12 cellular contexts compared by ENCODE assay signal in the genomic region with DNA sequence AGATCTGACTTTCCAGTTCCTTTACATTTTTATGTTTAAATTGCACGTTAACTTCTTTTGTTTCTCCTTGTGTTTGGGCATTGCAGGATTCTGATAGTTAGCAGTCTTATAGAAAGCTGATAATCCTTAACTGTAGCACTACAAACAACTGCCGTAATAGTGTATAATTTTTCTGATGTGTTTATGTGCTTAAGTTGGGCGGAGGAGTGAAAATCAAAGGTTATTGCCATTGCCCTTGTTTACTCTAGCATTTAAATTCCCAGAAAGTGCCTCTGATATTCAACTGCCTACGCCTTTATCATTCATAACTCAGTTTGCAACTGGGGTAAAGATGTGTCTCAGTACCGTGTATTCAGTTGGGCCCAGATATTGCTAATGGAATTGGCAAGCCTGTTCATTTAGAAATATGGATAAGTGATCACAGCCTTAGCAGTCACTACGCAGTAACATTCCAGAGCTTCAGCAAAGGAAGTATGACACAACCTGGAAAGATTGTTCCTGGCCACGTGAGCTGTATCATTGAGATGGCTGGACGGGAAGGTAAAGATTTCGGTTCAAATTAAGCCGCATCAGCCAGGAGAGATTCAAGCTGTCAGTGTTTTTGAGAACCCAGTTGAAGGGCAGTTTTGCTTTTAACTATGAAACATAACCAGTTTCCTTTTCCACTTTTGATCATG. TPM values are rescaled to one million over a fixed set of nuclear protein-coding genes. Genes with fewer than 3 reads are reported as not detected.
DNase-seq lines count a peak whose midpoint lies in the region; ATAC-seq, FAIRE-seq and TF ChIP-seq lines count a peak whose summit lies in the region.
"Had no signal": no experiment of that assay in that cellular context is flagged by ENCODE, and none has a peak within 500 bp of the region (broad histone marks: within the 10 kb centered on the region; RNA-seq: fewer than 3 reads in every experiment).

No MANE protein-coding gene starts in this region.

- H3K27me3 ChIP-seq in BLaER1 (no peaks in the 10 kb centered on the region), RWPE2 (ENCODE audit: insufficient read depth, poor library complexity, severe bottlenecking) (no peaks in the 10 kb centered on the region), endothelial cell of umbilical vein (ENCODE audit: control insufficient read depth in 2 of 2, insufficient read depth in 2 of 2, low read length in 2 of 2) (no peaks in the 10 kb centered on the region)
- H3K27me3 ChIP-seq: uterus had no signal

- FAIRE-seq in endothelial cell of umbilical vein (lab: Jason Lieb, UNC): peak; percentile 85

- H3K4me1 Mint-ChIP-seq in nephron: peaks cover 11% of the 10 kb centered on the region

- POLR2A ChIA-PET in endothelial cell of umbilical vein (lab: Charles Lee): interaction anchor here (0.6 kb wide), 1 partner anchor 145 kb away, joined by 9 read pairs; no protein-coding TSS in a partner anchor

- no peak for TF ChIP-seq CTCF in RWPE2 (IDR thresholded peaks at IDR 0.05; ENCODE audit: poor library complexity, severe bottlenecking)
- TF ChIP-seq CTCF in endothelial cell of umbilical vein (IDR thresholded peaks at IDR 0.05; ENCODE audit: extremely low read depth in 1 of 2, insufficient read depth in 1 of 2, low read depth in 1 of 2, low read length in 2 of 2): no peak
- no peak for TF ChIP-seq CTCF in nephron (IDR thresholded peaks at IDR 0.05; ENCODE audit: unreplicated experiment in 3 of 3)

- H3K4me1 ChIP-seq in BLaER1 (peaks cover 43% of the 10 kb centered on the region), RWPE2 (ENCODE audit: insufficient read depth, poor library complexity, severe bottlenecking) (peaks cover 51% of the 10 kb centered on the region), endothelial cell of umbilical vein (ENCODE audit: control insufficient read depth, extremely low read depth, insufficient read depth, low read length) (peaks cover 50% of the 10 kb centered on the region)
- H3K4me1 ChIP-seq: uterus had no signal

- H3K79me2 ChIP-seq in endothelial cell of umbilical vein (ENCODE audit: control insufficient read depth, insufficient read depth, low read length): peaks cover 3% of the 10 kb centered on the region

- no peaks in the 10 kb centered on the region for H3K27me3 Mint-ChIP-seq in nephron (ENCODE audit: low read depth)
- H3K27me3 Mint-ChIP-seq: natural killer cell treated with Interleukin-12 subunit alpha and Interleukin-12 subunit beta and Interleukin-15 and Interleukin-18, amount 100 ng/mL, for 72 hours had no signal

- intact Hi-C loops in endothelial cell of umbilical vein (cut with micrococcal nuclease): loop anchor here (5.0 kb wide), 2 partner anchors 61 to 141 kb away; no protein-coding TSS in a partner anchor

- H3K9me3 ChIP-seq in BLaER1 (peaks cover 30% of the 10 kb centered on the region), RWPE2 (ENCODE audit: severe bottlenecking) (no peaks in the 10 kb centered on the region), endothelial cell of umbilical vein (replicated peaks; ENCODE audit: control insufficient read depth, insufficient read depth, low read length) (no peaks in the 10 kb centered on the region)
- H3K9me3 ChIP-seq: uterus had no signal

- peaks cover 87% of the 10 kb centered on the region for H3K36me3 Mint-ChIP-seq in nephron (ENCODE audit: low read depth)
- H3K36me3 Mint-ChIP-seq: natural killer cell treated with Interleukin-12 subunit alpha and Interleukin-12 subunit beta and Interleukin-15 and Interleukin-18, amount 100 ng/mL, for 72 hours had no signal

- H2AFZ ChIP-seq in endothelial cell of umbilical vein (ENCODE audit: low read depth, low read length): no peak overlapping the region

- H3K4me2 ChIP-seq in BLaER1 (no peak overlapping the region), endothelial cell of umbilical vein (ENCODE audit: insufficient read depth, low read length) (peak overlapping the region; percentile 18)

- CTCF ChIA-PET in endothelial cell of umbilical vein (lab: Charles Lee): interaction anchor here (0.8 to 1.5 kb wide), 2 partner anchors 39 to 55 kb away, joined by 3 read pairs; no protein-coding TSS in a partner anchor

- no peaks in the 10 kb centered on the region for H3K9me3 Mint-ChIP-seq in nephron
- H3K9me3 Mint-ChIP-seq: natural killer cell treated with Interleukin-12 subunit alpha and Interleukin-12 subunit beta and Interleukin-15 and Interleukin-18, amount 100 ng/mL, for 72 hours had no signal

- DNase-seq in RWPE2 (ENCODE audit: low spot score) (no peak), endothelial cell of umbilical vein (ENCODE audit: low read depth, low spot score) (peak; percentile 77), NCI-H1436 (lab: John Stamatoyannopoulos, UW) (no peak), NCI-H1436 treated with DMSO at 0.1 percent for 48 hours (lab: John Stamatoyannopoulos, UW) (no peak)
- DNase-seq: AML-193, amygdala, uterus had no signal

- H3K9ac ChIP-seq in BLaER1: no peak overlapping the region
- peak overlapping the region; percentile 34 for H3K9ac ChIP-seq in endothelial cell of umbilical vein (replicated peaks; ENCODE audit: extremely low read depth, insufficient read depth, low read length)

- no peak for TF ChIP-seq POLR2A in endothelial cell of umbilical vein (IDR thresholded peaks at IDR 0.05; ENCODE audit: low read depth, low read length)

- H4K20me1 ChIP-seq in BLaER1 (no peaks in the 10 kb centered on the region), endothelial cell of umbilical vein (replicated peaks; ENCODE audit: control insufficient read depth, extremely low read depth, insufficient read depth, low read length) (peaks cover 2% of the 10 kb centered on the region)

- ATAC-seq in RWPE2 (ENCODE audit: low read depth) (peak; percentile 71), HG02938 (IDR thresholded peaks at IDR 0.05; ENCODE audit: unreplicated experiment) (no peak)
- ATAC-seq in activated CD4-positive, CD25-positive, alpha-beta regulatory T cell treated with anti-CD3 and anti-CD28 coated beads, Interleukin-2, amount 50 U/mL, for 24 hours: no peak
- ATAC-seq: natural killer cell treated with Interleukin-12 subunit alpha and Interleukin-12 subunit beta and Interleukin-15 and Interleukin-18, amount 100 ng/mL, for 72 hours had no signal

- dilution Hi-C loops in endothelial cell of umbilical vein (cut with MboI; ENCODE audit: extremely low pct_ligation_motif_present, low sequenced_read_pairs): no loop called here

- peaks cover 62% of the 10 kb centered on the region for H3K36me3 ChIP-seq in BLaER1
- H3K36me3 ChIP-seq in RWPE2 (ENCODE audit: low read depth): peaks cover 68% of the 10 kb centered on the region
- H3K36me3 ChIP-seq in endothelial cell of umbilical vein (ENCODE audit: control insufficient read depth in 2 of 2, extremely low read depth in 1 of 2, insufficient read depth in 2 of 2, low read length in 2 of 2): peaks cover 8 to 10% of the 10 kb centered on the region in 2 experiments
- H3K36me3 ChIP-seq: uterus had no signal

- H3K4me3 Mint-ChIP-seq in nephron: no peak overlapping the region
- H3K4me3 Mint-ChIP-seq: natural killer cell treated with Interleukin-12 subunit alpha and Interleukin-12 subunit beta and Interleukin-15 and Interleukin-18, amount 100 ng/mL, for 72 hours had no signal

- H3K4me3 ChIP-seq in BLaER1: no peak overlapping the region
- H3K4me3 ChIP-seq in RWPE2 (ENCODE audit: severe bottlenecking): no peak overlapping the region
- H3K4me3 ChIP-seq in endothelial cell of umbilical vein (replicated peaks in 1 of 3; ENCODE audit: insufficient read depth in 1 of 3, low read depth in 1 of 3, low read length in 3 of 3): no peak overlapping the region
- H3K4me3 ChIP-seq: uterus had no signal

- TSS peak; percentile 50 for BruUV-seq in endothelial cell of umbilical vein (replicated peaks; lab: Mats Ljungman, UMichigan)

- peak overlapping the region; percentile 6 to 57 (median 13) for H3K27ac Mint-ChIP-seq in nephron
- H3K27ac Mint-ChIP-seq: natural killer cell treated with Interleukin-12 subunit alpha and Interleukin-12 subunit beta and Interleukin-15 and Interleukin-18, amount 100 ng/mL, for 72 hours had no signal

- H3K27ac ChIP-seq in BLaER1: 0 out of 2 replicates have a peak overlapping the region, but pooled peaks have one; percentile 71
- H3K27ac ChIP-seq in RWPE2 (ENCODE audit: poor library complexity, severe bottlenecking): peak overlapping the region; percentile 76
- peak overlapping the region; percentile 36 for H3K27ac ChIP-seq in endothelial cell of umbilical vein (ENCODE audit: insufficient read depth, low read depth, low read length)
- H3K27ac ChIP-seq: uterus had no signal

- H3K9me1 ChIP-seq in endothelial cell of umbilical vein (replicated peaks; ENCODE audit: control insufficient read depth, extremely low read depth, insufficient read depth, low read length): no peaks in the 10 kb centered on the region

TF ChIP-seq in endothelial cell of umbilical vein, 7 proteins besides CTCF, POLR2A, EP300 and RAD21:
- TF ChIP-seq POLR2AphosphoS5 (IDR thresholded peaks at IDR 0.05; ENCODE audit: insufficient read depth, low read depth, low read length): no peak
- TF ChIP-seq JUN (IDR thresholded peaks at IDR 0.05; ENCODE audit: borderline replicate concordance, insufficient read depth, insufficient read length, low read depth): peak; percentile 82
- no peak for TF ChIP-seq FOS (IDR thresholded peaks at IDR 0.05; ENCODE audit: borderline replicate concordance, insufficient read depth, low read length)
- TF ChIP-seq GATA2 (IDR thresholded peaks at IDR 0.05; ENCODE audit: insufficient read depth, insufficient read length, low read depth, low read length): no peak
- TF ChIP-seq MYC (IDR thresholded peaks at IDR 0.05; ENCODE audit: low read depth, low read length): no peak
- no peak for TF ChIP-seq EZH2 (IDR thresholded peaks at IDR 0.05; ENCODE audit: borderline replicate concordance, low read depth, low read length, severe bottlenecking)
- TF ChIP-seq MAX (IDR thresholded peaks at IDR 0.05; ENCODE audit: insufficient read depth, insufficient read length): peak; percentile 73

RNA-seq across cellular contexts. Expression of gene LRRTM2, which starts 28.1 kb away (rescaled TPM):
- total RNA-seq in endothelial cell of umbilical vein: 0.14 and 0.20 TPM in 2 replicates
- polyA plus RNA-seq in endothelial cell of umbilical vein: 0.06 and 0.10 TPM in 2 replicates
- 0.08 and 0.09 TPM in 2 replicates for polyA plus RNA-seq in endothelial cell of umbilical vein (2011; cell fraction: cytosol; rRNA removed)
- 0.17 and 0.21 TPM in 2 replicates for polyA plus RNA-seq in endothelial cell of umbilical vein (2011; cell fraction: nucleus; rRNA removed)
- polyA plus RNA-seq in endothelial cell of umbilical vein (2012): 0.33 and 0.51 TPM in 2 replicates
- polyA minus RNA-seq in endothelial cell of umbilical vein: 0.34 and 0.42 TPM in 2 replicates
- polyA minus RNA-seq in endothelial cell of umbilical vein (2011; cell fraction: cytosol; rRNA and poly(A)+ RNA removed): not detected
- 0.58 and 0.82 TPM in 2 replicates for polyA minus RNA-seq in endothelial cell of umbilical vein (2011; cell fraction: nucleus; rRNA and poly(A)+ RNA removed)
